ENCODE assay signal across 1 cellular context in the genomic region with DNA sequence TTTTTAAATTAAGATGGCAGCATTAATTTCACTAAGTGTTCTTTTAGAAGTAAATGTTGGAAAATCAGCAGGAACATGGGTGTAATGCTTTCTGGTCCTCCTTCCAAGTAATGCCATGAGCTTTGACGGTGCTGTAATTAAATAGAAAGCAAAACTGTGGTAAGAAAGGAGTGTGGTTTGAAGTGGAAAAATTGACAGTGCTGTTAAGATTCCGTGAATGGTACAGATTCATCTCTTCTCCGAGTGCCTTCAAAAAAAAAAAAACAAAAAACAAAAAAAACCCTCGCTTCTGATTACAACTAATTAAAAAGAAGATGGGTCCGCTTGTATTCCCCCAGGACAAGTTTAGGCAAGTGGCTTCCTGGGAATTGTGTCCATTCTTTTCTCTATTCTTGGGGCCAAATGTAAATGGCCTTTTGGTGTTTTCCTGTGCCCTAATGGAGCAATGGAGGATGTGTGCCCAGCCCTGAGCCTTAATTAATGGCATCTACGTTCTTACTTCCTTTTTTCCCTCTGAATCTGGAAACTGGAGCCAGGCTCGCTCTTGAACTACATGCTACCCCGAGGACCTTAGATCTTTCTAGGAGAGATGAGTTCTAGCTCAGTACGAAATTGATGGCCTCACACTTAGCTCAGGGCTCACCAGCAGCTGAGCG.
TF ChIP-seq lines count a peak whose summit lies in the region.

No MANE protein-coding gene starts in this region.

TF ChIP-seq in K562, 482 proteins besides CTCF, POLR2A, EP300 and RAD21 (continued from another document):
- no peak for TF ChIP-seq ZNF609 (CRISPR knock-in tag; IDR thresholded peaks at IDR 0.05; ENCODE audit: borderline replicate concordance)
- no peak for TF ChIP-seq CBFA2T3 (IDR thresholded peaks at IDR 0.05)
- no peak for TF ChIP-seq BACH1 (tag; IDR thresholded peaks at IDR 0.05)
- no peak for TF ChIP-seq HNRNPH1 (optimal IDR thresholded peaks at IDR 0.05; ENCODE audit: low read depth, low read length)
- TF ChIP-seq MXI1 (IDR thresholded peaks at IDR 0.05; ENCODE audit: low read depth, low read length) = no peak
- no peak for TF ChIP-seq HMBOX1 (IDR thresholded peaks at IDR 0.05)
- no peak for TF ChIP-seq XRCC3 (IDR thresholded peaks at IDR 0.05)
- TF ChIP-seq U2AF1 (optimal IDR thresholded peaks at IDR 0.05; ENCODE audit: low read depth, low read length) = no peak
